8 cellular contexts compared by ENCODE assay signal in genomic region chr1:32870615-32871363, GRCh38. TPM values are rescaled to one million over a fixed set of nuclear protein-coding genes. Genes with fewer than 3 reads are reported as not detected.
A peak's percentile ranks its signal among the peaks of the same experiment; 100 is the strongest.
DNase-seq lines count a peak whose midpoint lies in the region; ATAC-seq and TF ChIP-seq lines count a peak whose summit lies in the region.

Gene FNDC5 (minus strand): TSS chr1:32870912.

- H3K36me3 ChIP-seq in CD8-positive, alpha-beta T cell (ENCODE audit: insufficient read depth, low read length): no peaks in the 10 kb centered on the region
- H3K36me3 ChIP-seq in OCI-LY1 (ENCODE audit: insufficient read depth, low read length): no peaks in the 10 kb centered on the region

- peak; percentile 45 for ATAC-seq in CD8-positive, alpha-beta T cell
- ATAC-seq in naive thymus-derived CD8-positive, alpha-beta T cell: peak; percentile 31 to 43

- no peak within 1 kb of the TSS for H3K9ac ChIP-seq in OCI-LY1 (ENCODE audit: low read length)

- H3K4me3 ChIP-seq in CD8-positive, alpha-beta T cell (ENCODE audit: low read depth, low read length): no peak within 1 kb of the TSS
- no peak within 1 kb of the TSS for H3K4me3 ChIP-seq in OCI-LY1 (ENCODE audit: low read depth, low read length, poor library complexity, severe bottlenecking)
- H3K4me3 ChIP-seq in epithelial cell of proximal tubule (ENCODE audit: low read depth, low read length): peak within 1 kb of the TSS; percentile 38

- H3K4me1 ChIP-seq in CD8-positive, alpha-beta T cell (ENCODE audit: insufficient read depth, low read length): peaks cover 4% of the 10 kb centered on the region
- H3K4me1 ChIP-seq in OCI-LY1 (ENCODE audit: insufficient read depth, low read length, severe bottlenecking): peaks cover 7% of the 10 kb centered on the region

- no peak for TF ChIP-seq CTCF in CD8-positive, alpha-beta T cell (IDR thresholded peaks at IDR 0.05)
- TF ChIP-seq CTCF in OCI-LY1 (IDR thresholded peaks at IDR 0.05; ENCODE audit: low read length) (no peak), epithelial cell of proximal tubule (conservative IDR thresholded peaks at IDR 0.05; ENCODE audit: low read depth, low read length) (no peak)

- H4K20me1 ChIP-seq in OCI-LY1 (ENCODE audit: insufficient read depth, low read length): no peaks in the 10 kb centered on the region

- H3K9me3 ChIP-seq in CD8-positive, alpha-beta T cell (ENCODE audit: low read length): no peaks in the 10 kb centered on the region
- no peaks in the 10 kb centered on the region for H3K9me3 ChIP-seq in OCI-LY1 (ENCODE audit: low read length)

- no peaks in the 10 kb centered on the region for H3F3A ChIP-seq in OCI-LY1 (ENCODE audit: insufficient read depth, low read length)

- no peaks in the 10 kb centered on the region for H3K9me2 ChIP-seq in OCI-LY1 (ENCODE audit: low read depth, low read length)

- no peak within 1 kb of the TSS for H3K27ac ChIP-seq in CD8-positive, alpha-beta T cell (ENCODE audit: low read depth, low read length)
- no peak within 1 kb of the TSS for H3K27ac ChIP-seq in OCI-LY1 (ENCODE audit: low read depth, low read length, poor library complexity, severe bottlenecking)

- H3K9me3 Mint-ChIP-seq in CD8-positive, alpha-beta T cell: no peaks in the 10 kb centered on the region
- H3K9me3 Mint-ChIP-seq in naive thymus-derived CD8-positive, alpha-beta T cell: no peaks in the 10 kb centered on the region

- CTCF ChIA-PET in CD8-positive, alpha-beta T cell (lab: Charles Lee): interaction anchor here (1.0 to 6.5 kb wide), 9 partner anchors 8 to 351 kb away, joined by 3 to 91 read pairs (median 7); no protein-coding TSS in a partner anchor

- DNase-seq in CD8-positive, alpha-beta T cell: peak in 1 of 7 experiments; percentile 47
- DNase-seq in epithelial cell of proximal tubule (ENCODE audit: low read depth): no peak
- DNase-seq in naive thymus-derived CD8-positive, alpha-beta T cell: no peak
- no peak for DNase-seq in activated gamma-delta T cell treated with Interleukin-2 at 50 U/mL for 16 hours
- no peak for DNase-seq in SKM-1 (lab: John Stamatoyannopoulos, UW; ENCODE audit: unreplicated experiment)
- no peak for DNase-seq in NCI-H226
- DNase-seq in GDM1 (lab: John Stamatoyannopoulos, UW): no peak

- intact Hi-C loops in CD8-positive, alpha-beta T cell (cut with DNase I, micrococcal nuclease): no loop called here

- H3K4me1 Mint-ChIP-seq in CD8-positive, alpha-beta T cell (ENCODE audit: low read depth): peaks cover 25% of the 10 kb centered on the region
- H3K4me1 Mint-ChIP-seq in naive thymus-derived CD8-positive, alpha-beta T cell: peaks cover 14 to 28% (median 22%) of the 10 kb centered on the region in 4 donors

- peak within 1 kb of the TSS; percentile 74 for H3K4me3 Mint-ChIP-seq in CD8-positive, alpha-beta T cell
- peak within 1 kb of the TSS; percentile 66 to 86 (median 73) for H3K4me3 Mint-ChIP-seq in naive thymus-derived CD8-positive, alpha-beta T cell

- H3K79me2 ChIP-seq in OCI-LY1 (ENCODE audit: insufficient read depth, low read length): no peaks in the 10 kb centered on the region

- H3K27me3 ChIP-seq in CD8-positive, alpha-beta T cell (ENCODE audit: insufficient read depth, low read length): peaks cover 26% of the 10 kb centered on the region
- H3K27me3 ChIP-seq in OCI-LY1 (ENCODE audit: insufficient read depth, low read length): no peaks in the 10 kb centered on the region

- no peak within 1 kb of the TSS for H2AFZ ChIP-seq in OCI-LY1 (ENCODE audit: low read length)

- peaks cover 49% of the 10 kb centered on the region for H3K27me3 Mint-ChIP-seq in CD8-positive, alpha-beta T cell (ENCODE audit: low read depth)
- peaks cover 30 to 71% (median 56%) of the 10 kb centered on the region in 5 donors for H3K27me3 Mint-ChIP-seq in naive thymus-derived CD8-positive, alpha-beta T cell

- H3K36me3 Mint-ChIP-seq in CD8-positive, alpha-beta T cell: peaks cover 15% of the 10 kb centered on the region
- H3K36me3 Mint-ChIP-seq in naive thymus-derived CD8-positive, alpha-beta T cell: peaks cover 0 to 29% (median 0%) of the 10 kb centered on the region in 3 donors

- peak within 1 kb of the TSS; percentile 26; the same call in 1 of the 2 replicates for H3K4me2 ChIP-seq in OCI-LY1 (ENCODE audit: low read length)

- POLR2A ChIA-PET in CD8-positive, alpha-beta T cell (lab: Charles Lee): no interaction called here
- POLR2A ChIA-PET in naive thymus-derived CD8-positive, alpha-beta T cell (lab: Charles Lee): no interaction called here

- H3K27ac Mint-ChIP-seq in CD8-positive, alpha-beta T cell: no peak within 1 kb of the TSS
- peak within 1 kb of the TSS in 2 of 10 donors; percentile 56 to 76 for H3K27ac Mint-ChIP-seq in naive thymus-derived CD8-positive, alpha-beta T cell

RNA-seq across cellular contexts. Expression of gene FNDC5, which starts in this region (rescaled TPM):
- total RNA-seq in CD8-positive, alpha-beta T cell: not detected
- total RNA-seq in epithelial cell of proximal tubule: not detected in 2 replicates
- not detected for total RNA-seq in naive thymus-derived CD8-positive, alpha-beta T cell
- polyA plus RNA-seq in naive thymus-derived CD8-positive, alpha-beta T cell: not detected

Comparison
In these comparisons a context has a peak if more than half of its experiments do, and no peak if none do; other contexts are left out.
1. Peak in ATAC-seq in CD8-positive, alpha-beta T cell; RNA of the gene not detected or under 1 TPM.
2. Peak in ATAC-seq in naive thymus-derived CD8-positive, alpha-beta T cell; RNA of the gene not detected or under 1 TPM.